ENCODE assay signal across 21 cellular contexts in genomic region chr12:30763053-30763452, GRCh38. TPM values are rescaled to one million over a fixed set of nuclear protein-coding genes. Genes with fewer than 3 reads are reported as not detected.
DNase-seq lines count a peak whose midpoint lies in the region; ATAC-seq, FAIRE-seq and TF ChIP-seq lines count a peak whose summit lies in the region.
"Had no signal": no experiment of that assay in that cellular context is flagged by ENCODE, and none has a peak within 500 bp of the region (broad histone marks: within the 10 kb centered on the region; RNA-seq: fewer than 3 reads in every experiment).

No MANE protein-coding gene starts in this region.

- intact Hi-C loops in Calu3 (cut with micrococcal nuclease; ENCODE audit: unreplicated experiment) (no loop called here), K562 (cut with micrococcal nuclease) (no loop called here), stomach (cut with DNase I; ENCODE audit: low total_unique reads) (no loop called here)

- POLR2A ChIA-PET in K562 (lab: Yijun Ruan, JAX), result no interaction called here

- WGBS in K562 (ENCODE audit: insufficient coverage, low coverage, missing lambda C conversion rate), result 6% methylated on average over 3 of the region's 3 CpGs
- 26 to 68% (median 50%) methylated on average over 3 of the region's 3 CpGs for WGBS in stomach, 5 donors

- H3K9ac ChIP-seq in K562 (ENCODE audit: insufficient read depth in 1 of 2, low read depth in 2 of 2, low read length in 2 of 2), result no peak overlapping the region; a peak in 1 of 4 replicates
- H3K9ac ChIP-seq: BLaER1 treated with 17β-estradiol and CSF1 and Interleukin-3, amounts not matched to agents 10 nM and 100 nM had no signal

- peaks cover 0 to 12% of the 10 kb centered on the region in 2 experiments; a peak in 3 of 5 replicates for H3K4me1 ChIP-seq in K562 (replicated peaks in 1 of 2; ENCODE audit: control insufficient read depth in 2 of 2, insufficient read depth in 2 of 2, low read length in 2 of 2)
- no peaks in the 10 kb centered on the region for H3K4me1 ChIP-seq in stomach
- H3K4me1 ChIP-seq in effector memory CD4-positive, alpha-beta T cell (ENCODE audit: control insufficient read depth, insufficient read depth, low read length, poor library complexity, severe bottlenecking), result no peaks in the 10 kb centered on the region
- H3K4me1 ChIP-seq: BLaER1 treated with 17β-estradiol and CSF1 and Interleukin-3, amounts not matched to agents 10 nM and 100 nM had no signal

- DNase-seq in Calu3 (peak; percentile 5), OCI-M1 (lab: John Stamatoyannopoulos, UW) (peak; percentile 76), K562 (ENCODE audit: extremely low read depth in 1 of 4, low spot score in 3 of 4) (peak; percentile 31 to 78 (median 54)), stomach (peak; percentile 36), D721Med (ENCODE audit: insufficient read length, low spot score) (no peak), putamen (ENCODE audit: low spot score) (no peak)
- no peak for DNase-seq in effector memory CD4-positive, alpha-beta T cell
- DNase-seq: CD8-positive, alpha-beta T cell; DMS153; DMS79; GDM1; GOT3; H7; HFFc6 had no signal

- ATAC-seq in K562 (peak; percentile 89), HG02840 (IDR thresholded peaks at IDR 0.05; ENCODE audit: low FRiP score, unreplicated experiment) (no peak)
- ATAC-seq: CD8-positive, alpha-beta T cell; HCT116 had no signal

- H3K27ac Mint-ChIP-seq in Calu3 (ENCODE audit: unreplicated experiment), result no peak overlapping the region
- H3K27ac Mint-ChIP-seq: B cell; CD8-positive, alpha-beta T cell; HFFc6 had no signal

- no peak overlapping the region for H3K4me3 Mint-ChIP-seq in Calu3 (ENCODE audit: low read depth, unreplicated experiment)
- H3K4me3 Mint-ChIP-seq: B cell; CD8-positive, alpha-beta T cell; HFFc6 had no signal

- H3K9me3 ChIP-seq in K562 (replicated peaks; ENCODE audit: control insufficient read depth, insufficient read depth, low read depth, low read length), result peaks cover 2% of the 10 kb centered on the region
- H3K9me3 ChIP-seq in stomach, result no peaks in the 10 kb centered on the region
- H3K9me3 ChIP-seq in effector memory CD4-positive, alpha-beta T cell (ENCODE audit: control insufficient read depth, low read length), result no peaks in the 10 kb centered on the region

- TF ChIP-seq CTCF in Calu3 (IDR thresholded peaks at IDR 0.05; ENCODE audit: unreplicated experiment) (no peak), K562 (IDR thresholded peaks at IDR 0.05 in 2 of 3, conservative IDR thresholded peaks at IDR 0.05 in 1 of 3; ENCODE audit: insufficient read depth in 2 of 3, low read depth in 1 of 3, low read length in 3 of 3) (no peak), stomach (IDR thresholded peaks at IDR 0.05) (no peak), D721Med (IDR thresholded peaks at IDR 0.05; ENCODE audit: insufficient read depth, missing control alignments) (no peak)

- TF ChIP-seq RAD21 in K562 (CRISPR knock-in tag; conservative IDR thresholded peaks at IDR 0.05 in 1 of 2, IDR thresholded peaks at IDR 0.05 in 1 of 2), result no peak

- no peaks in the 10 kb centered on the region for H3K9me1 ChIP-seq in K562 (ENCODE audit: control insufficient read depth, insufficient read depth, low read length)

- peak; percentile 72 for TF ChIP-seq EP300 in K562 (IDR thresholded peaks at IDR 0.05; ENCODE audit: low read length)
- no peak for TF ChIP-seq EP300 in stomach (IDR thresholded peaks at IDR 0.05)

- H3K79me2 ChIP-seq in K562 (ENCODE audit: control insufficient read depth, insufficient read depth, low read length), result no peaks in the 10 kb centered on the region

- H3K4me3 ChIP-seq in K562, result no peak overlapping the region
- H3K4me3 ChIP-seq in stomach, result no peak overlapping the region
- H3K4me3 ChIP-seq in effector memory CD4-positive, alpha-beta T cell (ENCODE audit: insufficient read depth, low read depth, low read length, poor library complexity, severe bottlenecking), result no peak overlapping the region
- H3K4me3 ChIP-seq: BLaER1 treated with 17β-estradiol and CSF1 and Interleukin-3, amounts not matched to agents 10 nM and 100 nM had no signal

- peaks cover 2% of the 10 kb centered on the region for H3K9me3 Mint-ChIP-seq in Calu3 (ENCODE audit: low read depth, unreplicated experiment)
- H3K9me3 Mint-ChIP-seq: HFFc6 had no signal

- H2AFZ ChIP-seq in K562 (ENCODE audit: low read depth, low read length), result peak overlapping the region; percentile 65

- H3K36me3 ChIP-seq in K562 (ENCODE audit: control insufficient read depth, insufficient read depth, low read length), result no peaks in the 10 kb centered on the region; the same call in 2 of the 3 replicates
- no peaks in the 10 kb centered on the region for H3K36me3 ChIP-seq in stomach
- no peaks in the 10 kb centered on the region for H3K36me3 ChIP-seq in effector memory CD4-positive, alpha-beta T cell (ENCODE audit: control insufficient read depth, insufficient read depth, low read length)
- H3K36me3 ChIP-seq: BLaER1 treated with 17β-estradiol and CSF1 and Interleukin-3, amounts not matched to agents 10 nM and 100 nM had no signal

- no peaks in the 10 kb centered on the region for H3K27me3 ChIP-seq in K562 (ENCODE audit: control insufficient read depth in 2 of 2, insufficient read depth in 2 of 2, low read length in 2 of 2)
- no peaks in the 10 kb centered on the region for H3K27me3 ChIP-seq in stomach
- H3K27me3 ChIP-seq in effector memory CD4-positive, alpha-beta T cell (replicated peaks; ENCODE audit: control insufficient read depth, insufficient read depth, low read length, poor library complexity, severe bottlenecking), result no peaks in the 10 kb centered on the region
- H3K27me3 ChIP-seq: BLaER1 treated with 17β-estradiol and CSF1 and Interleukin-3, amounts not matched to agents 10 nM and 100 nM had no signal

- no peaks in the 10 kb centered on the region for H3K27me3 Mint-ChIP-seq in Calu3 (ENCODE audit: unreplicated experiment)

- H3K4me1 Mint-ChIP-seq in Calu3 (ENCODE audit: low read depth, unreplicated experiment), result peaks cover 32% of the 10 kb centered on the region
- H3K4me1 Mint-ChIP-seq: B cell had no signal

- BruUV-seq in Calu3 (replicated peaks; lab: Mats Ljungman, UMichigan), result no TSS peak
- BruUV-seq in K562 (replicated peaks; lab: Mats Ljungman, UMichigan), result no TSS peak

- peak overlapping the region; percentile 35; the same call in 1 of the 2 replicates for H3K4me2 ChIP-seq in K562 (ENCODE audit: insufficient read depth, low read length)
- H3K4me2 ChIP-seq: BLaER1 treated with 17β-estradiol and CSF1 and Interleukin-3, amounts not matched to agents 10 nM and 100 nM had no signal

- peak overlapping the region; percentile 38 for H3K27ac ChIP-seq in K562 (ENCODE audit: extremely low read depth, low read depth, low read length)
- H3K27ac ChIP-seq in stomach, result no peak overlapping the region
- no peak overlapping the region for H3K27ac ChIP-seq in effector memory CD4-positive, alpha-beta T cell (ENCODE audit: insufficient read depth, low read length, poor library complexity, severe bottlenecking)
- H3K27ac ChIP-seq: BLaER1 treated with 17β-estradiol and CSF1 and Interleukin-3, amounts not matched to agents 10 nM and 100 nM had no signal

- no peaks in the 10 kb centered on the region for H3K36me3 Mint-ChIP-seq in Calu3 (ENCODE audit: insufficient read depth, unreplicated experiment)
- H3K36me3 Mint-ChIP-seq: CD8-positive, alpha-beta T cell had no signal

- in situ Hi-C loops in K562 (cut with MboI), result no loop called here

- no peak for TF ChIP-seq POLR2A in K562 (conservative IDR thresholded peaks at IDR 0.05)
- no peak for TF ChIP-seq POLR2A in stomach (IDR thresholded peaks at IDR 0.05)

- no peaks in the 10 kb centered on the region for H4K20me1 ChIP-seq in K562 (replicated peaks; ENCODE audit: control insufficient read depth, insufficient read depth, low read length)
- H4K20me1 ChIP-seq: BLaER1 treated with 17β-estradiol and CSF1 and Interleukin-3, amounts not matched to agents 10 nM and 100 nM had no signal

- peak; percentile 92 for FAIRE-seq in K562 (lab: Jason Lieb, UNC)
- FAIRE-seq in D721Med (lab: Jason Lieb, UNC), result no peak
- FAIRE-seq: GM12892, GM18507, HTR-8/SVneo had no signal

- CTCF ChIA-PET in Calu3 (lab: Charles Lee), result no interaction called here
- CTCF ChIA-PET in K562 (lab: Yijun Ruan, JAX; ENCODE audit: low intra/inter-chr PET ratio), result no interaction called here

TF ChIP-seq in K562, 482 proteins besides CTCF, POLR2A, EP300 and RAD21 (continues in another document):
- TF ChIP-seq ZBTB43 (CRISPR knock-in tag; IDR thresholded peaks at IDR 0.05) (no peak), TEAD2 (tag; IDR thresholded peaks at IDR 0.05) (no peak), CHD1 (IDR thresholded peaks at IDR 0.05; ENCODE audit: low read length) (no peak)

RNA-seq across cellular contexts. Expression of gene CAPRIN2, which starts 8.3 kb away (rescaled TPM):
- 48.5 and 52.2 TPM in 2 replicates for total RNA-seq in Calu3 (2022)
- 22.1 and 98.5 TPM in 2 replicates for total RNA-seq in K562 (2011; cell fraction: chromatin; rRNA removed; ENCODE audit: low replicate concordance)
- 8.2 and 17.9 TPM in 2 replicates for total RNA-seq in K562 (2011; cell fraction: nucleolus; rRNA removed)
- total RNA-seq in K562 (2011; cell fraction: nucleoplasm; rRNA removed), result 28.2 and 33.9 TPM in 2 replicates
- total RNA-seq in K562 (2014; rRNA removed), result 5.3 and 6.7 TPM in 2 replicates
- 8.9 and 10.0 TPM in 2 replicates for total RNA-seq in K562 (2014; rRNA removed; fragmentation: Illumina TruSeq; extraction: Trizol)
- total RNA-seq in K562 (2015; rRNA removed; fragmentation: Illumina TruSeq; extraction: Trizol), result 8.2 and 9.4 TPM in 2 replicates
- 7.4 and 8.3 TPM in 2 replicates for total RNA-seq in K562 (2021)
- 12.3 and 14.5 TPM in 2 replicates for polyA plus RNA-seq in K562 (2011; rRNA removed)
- polyA plus RNA-seq in K562 (2011; cell fraction: cytosol; rRNA removed), result 3.6 and 6.2 TPM in 2 replicates
- 38.3 and 43.2 TPM in 2 replicates for polyA plus RNA-seq in K562 (2011; cell fraction: nucleus; rRNA removed)
- polyA plus RNA-seq in K562 (2012), result 5.6 and 10.0 TPM in 2 replicates
- polyA plus RNA-seq in K562 (2014; fragmentation: Illumina TruSeq; extraction: Trizol), result 11.1 and 12.3 TPM in 2 replicates
- 1 to 10 TPM; 2.3 to 3.4 TPM for polyA plus RNA-seq in K562 (2014; fragmentation: Nextera tagmentation; extraction: Ambion mirVana)
- polyA plus RNA-seq in K562 (2014; rRNA removed), result 8.8 and 9.4 TPM in 2 replicates
- 10.8 and 12.1 TPM in 2 replicates for polyA minus RNA-seq in K562 (2011; rRNA and poly(A)+ RNA removed)
- 2.9 and 6.1 TPM in 2 replicates for polyA minus RNA-seq in K562 (2011; cell fraction: cytosol; rRNA and poly(A)+ RNA removed)
- polyA minus RNA-seq in K562 (2011; cell fraction: nucleus; rRNA and poly(A)+ RNA removed), result 8.9 and 16.7 TPM in 2 replicates
- total RNA-seq in stomach, result 100 to 1,000 TPM in 2 of 5 donors, 10 to 100 TPM in 3; 22.0 to 154 (median 39.3) TPM
- polyA plus RNA-seq in stomach, result 10 to 100 TPM in 1 of 3 donors, 1 to 10 TPM in 2; 6.7 to 13.4 (median 8.7) TPM

Comparison
In these comparisons a context has a peak if more than half of its experiments do, and no peak if none do; other contexts are left out.
1. DNase-seq: peak in Calu3 (single experiment), OCI-M1 (single experiment), K562 (4 of 4) and stomach (single experiment); none in D721Med (single experiment), putamen (single experiment) and effector memory CD4-positive, alpha-beta T cell (0 of 3).